1 cellular context compared by ENCODE assay signal in genomic region chr1:96059276-96059675, GRCh38.
TF ChIP-seq lines count a peak whose summit lies in the region.

No MANE protein-coding gene starts in this region.

TF ChIP-seq in SK-N-SH, 30 proteins besides CTCF, POLR2A, EP300 and RAD21 (continued from another document):
- TF ChIP-seq REST (IDR thresholded peaks at IDR 0.05; ENCODE audit: low read depth, low read length) (no peak), RCOR1 (IDR thresholded peaks at IDR 0.05; ENCODE audit: low read length) (no peak), GATA2 (CRISPR knock-in tag; IDR thresholded peaks at IDR 0.05) (no peak), TCF12 (IDR thresholded peaks at IDR 0.05) (no peak)
